In genomic region chr9:93680445-93681315, GRCh38 we compare ENCODE assay signal across 13 cellular contexts.
DNase-seq lines count a peak whose midpoint lies in the region; ATAC-seq and TF ChIP-seq lines count a peak whose summit lies in the region.
"Had no signal": no experiment of that assay in that cellular context is flagged by ENCODE, and none has a peak within 500 bp of the region (broad histone marks: within the 10 kb centered on the region; RNA-seq: fewer than 3 reads in every experiment).

No MANE protein-coding gene starts in this region.

- 0 out of 2 replicates have a peak, but pooled peaks have one; percentile 17 for TF ChIP-seq CTCF in A673 (conservative IDR thresholded peaks at IDR 0.05; ENCODE audit: low read depth, low read length)
- no peak for TF ChIP-seq CTCF in GM13976 (IDR thresholded peaks at IDR 0.05; ENCODE audit: borderline replicate concordance, control extremely low read depth, extremely low read depth, insufficient read depth, missing control alignments)
- no peak for TF ChIP-seq CTCF in adrenal gland (IDR thresholded peaks at IDR 0.05)

- CTCF ChIA-PET in A673 (lab: Charles Lee), result no interaction called here

- H3K4me1 ChIP-seq in A673 (ENCODE audit: insufficient read depth, low read length, poor library complexity, severe bottlenecking), result no peaks in the 10 kb centered on the region
- H3K4me1 ChIP-seq in adrenal gland (replicated peaks in 1 of 2), result no peaks in the 10 kb centered on the region

- H3K9me3 ChIP-seq in A673 (ENCODE audit: low read depth, low read length, poor library complexity, severe bottlenecking) (no peaks in the 10 kb centered on the region), adrenal gland (replicated peaks in 1 of 3) (no peaks in the 10 kb centered on the region)

- H3K27ac ChIP-seq in A673 (ENCODE audit: low read depth, low read length, poor library complexity, severe bottlenecking) (no peak overlapping the region), adrenal gland (no peak overlapping the region)
- H3K27ac ChIP-seq: cardiac muscle cell had no signal

- TF ChIP-seq POLR2A in adrenal gland (IDR thresholded peaks at IDR 0.05), result no peak

- POLR2A ChIA-PET in A673 (lab: Charles Lee; ENCODE audit: low non-redundant PET), result no interaction called here

- 69 to 80% (median 75%) methylated on average over 1 to 18 of the region's 18 CpGs for WGBS in adrenal gland, 4 donors

- H3K4me3 ChIP-seq in A673 (ENCODE audit: low read depth, low read length, poor library complexity, severe bottlenecking), result no peak overlapping the region
- H3K4me3 ChIP-seq in adrenal gland, result no peak overlapping the region
- H3K4me3 ChIP-seq: cardiac muscle cell had no signal

- H3K27me3 ChIP-seq in A673 (replicated peaks; ENCODE audit: insufficient read depth, low read depth, low read length, poor library complexity), result no peaks in the 10 kb centered on the region
- H3K27me3 ChIP-seq in adrenal gland, result no peaks in the 10 kb centered on the region
- H3K27me3 ChIP-seq: cardiac muscle cell had no signal

- ATAC-seq in HG03045 (IDR thresholded peaks at IDR 0.05; ENCODE audit: unreplicated experiment), result no peak
- no peak for ATAC-seq in HG02759 (IDR thresholded peaks at IDR 0.05; ENCODE audit: unreplicated experiment)

- in situ Hi-C loops in GM13976 (cut with MboI; ENCODE audit: low sequenced_read_pairs, unreplicated experiment), result loop anchor here (25.0 kb wide), 1 partner anchor 282 kb away; the partner anchor contains the start of gene BARX1

- intact Hi-C loops in A673 (cut with micrococcal nuclease; ENCODE audit: unreplicated experiment) (no loop called here), adrenal gland (cut with DNase I) (loop anchor here (5.0 to 10.0 kb wide), 2 partner anchors 282 to 534 kb away; no protein-coding TSS in a partner anchor)

- no TSS peak for BruUV-seq in A673 (replicated peaks; lab: Mats Ljungman, UMichigan)

- DNase-seq in A673 (ENCODE audit: low spot score), result no peak
- peak; percentile 38 for DNase-seq in GM13976 (ENCODE audit: low spot score)
- DNase-seq in adrenal gland, result peak in 5 of 7 donors; percentile 5 to 31 (median 13)
- DNase-seq in mesenteric fat pad (ENCODE audit: low spot score), result peak; percentile 69
- DNase-seq in SIG-M5 (lab: John Stamatoyannopoulos, UW), result no peak
- no peak for DNase-seq in A172 (ENCODE audit: low spot score)
- DNase-seq: glutamatergic neuron; NCI-H1105 treated with DMSO at 0.1 percent for 48 hours; stimulated activated CD4-positive, alpha-beta T cell treated with anti-CD3 and anti-CD28 coated beads, Interleukin-2, amount 100 ng/mL, for 48 hours; trophoblast cell had no signal

- H3K36me3 ChIP-seq in A673 (ENCODE audit: insufficient read depth, low read length, poor library complexity, severe bottlenecking) (peaks cover 9% of the 10 kb centered on the region), adrenal gland (replicated peaks in 1 of 2) (peaks cover 0 to 20% of the 10 kb centered on the region in 2 donors)

Comparison
In these comparisons a context has a peak if more than half of its experiments do, and no peak if none do; other contexts are left out.
1. DNase-seq: peak in GM13976 (single experiment), adrenal gland (5 of 7) and mesenteric fat pad (single experiment); none in A673 (single experiment), SIG-M5 (single experiment) and A172 (single experiment).